ENCODE assay signal across 14 cellular contexts in the genomic region with DNA sequence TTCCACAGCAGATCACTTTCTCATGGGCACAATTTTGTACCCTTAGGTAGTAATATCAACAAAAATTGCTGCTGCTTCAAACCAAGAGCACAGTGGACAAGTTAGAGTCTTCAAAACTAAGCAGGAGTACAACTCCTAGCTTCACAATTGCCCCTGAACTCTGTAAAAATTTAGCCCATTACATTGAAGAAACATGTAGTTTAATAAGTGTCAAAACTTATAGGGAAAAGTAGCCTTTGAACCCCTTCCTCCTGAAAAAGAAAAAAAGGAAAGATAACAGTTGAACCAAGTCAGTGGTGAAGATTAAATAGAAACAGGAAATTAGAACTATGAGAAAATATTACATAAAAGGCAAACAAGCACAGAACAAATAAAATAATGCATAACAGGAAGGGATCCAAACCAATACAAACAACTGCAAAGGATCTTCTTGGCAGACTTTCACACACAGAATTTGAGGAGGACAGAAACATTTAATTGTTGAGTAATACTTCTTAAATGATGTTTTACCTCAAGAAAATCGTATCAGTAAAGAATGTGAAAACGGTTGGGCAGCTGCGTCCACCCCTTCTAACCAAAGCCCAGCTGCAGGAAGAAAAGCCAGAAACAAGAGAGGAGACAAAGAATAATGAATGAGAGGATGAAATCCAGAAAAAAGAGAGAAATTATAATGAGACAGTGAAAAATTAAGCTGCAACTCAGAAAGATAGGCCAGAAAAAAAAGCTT.
DNase-seq lines count a peak whose midpoint lies in the region; ATAC-seq, FAIRE-seq and TF ChIP-seq lines count a peak whose summit lies in the region.
"Had no signal": no experiment of that assay in that cellular context is flagged by ENCODE, and none has a peak within 500 bp of the region (broad histone marks: within the 10 kb centered on the region; RNA-seq: fewer than 3 reads in every experiment).

No MANE protein-coding gene starts in this region.

- no peaks in the 10 kb centered on the region for H3K4me1 Mint-ChIP-seq in activated T-helper 1 cell treated with anti-CD3 and anti-CD28 coated beads, Interleukin-12 subunit alpha, Interleukin-12 subunit beta, Interleukin-2, Interleukin-4 antibody, amounts not matched to agents 30 ng/mL and 10 ng/mL and 1 ng/mL, durations not matched to agents 14 hours and 24 hours and 36 hours (ENCODE audit: low read depth)
- no peaks in the 10 kb centered on the region for H3K4me1 Mint-ChIP-seq in endodermal cell

- TF ChIP-seq POLR2A in lower leg skin (IDR thresholded peaks at IDR 0.05) = no peak

- no peak overlapping the region for H3K9ac ChIP-seq in endodermal cell (ENCODE audit: extremely low read depth, low read length, poor library complexity, severe bottlenecking)

- no peaks in the 10 kb centered on the region for H3K4me1 ChIP-seq in endodermal cell (ENCODE audit: control insufficient read depth, insufficient read depth, low read length)

- peak; percentile 61 for DNase-seq in EH (ENCODE audit: low read depth)
- DNase-seq in RCC 7860 (ENCODE audit: low spot score) = peak; percentile 3
- peak; percentile 74 for DNase-seq in fibroblast of peridontal ligament (ENCODE audit: extremely low read depth)
- peak; percentile 26 for DNase-seq in pulmonary artery endothelial cell (ENCODE audit: low read depth, low spot score)
- DNase-seq in activated T-helper 1 cell treated with anti-CD3 and anti-CD28 coated beads, Interleukin-12 subunit alpha, Interleukin-12 subunit beta, Interleukin-2, Interleukin-4 antibody, amounts not matched to agents 30 ng/mL and 10 ng/mL and 1 ng/mL, durations not matched to agents 14 hours and 24 hours and 36 hours (ENCODE audit: low spot score) = no peak
- no peak for DNase-seq in endodermal cell
- DNase-seq in lower leg skin (ENCODE audit: low spot score in 2 of 2) = no peak
- DNase-seq: activated CD4-positive, alpha-beta T cell treated with anti-CD3 and anti-CD28 coated beads for 4 hours; activated gamma-delta T cell treated with Interleukin-2 at 50 U/mL for 16 hours; DND-41; NCI-H2171 had no signal

- 84 to 93% methylated on average over 2 to 3 of the region's 3 CpGs for WGBS in endodermal cell (ENCODE audit: insufficient coverage in 1 of 2, insufficient read length in 1 of 2), 2 experiments
- 31 to 54% methylated on average over 3 of the region's 3 CpGs for WGBS in lower leg skin, 2 donors

- FAIRE-seq in RCC 7860 (lab: Jason Lieb, UNC) = no peak

- intact Hi-C loops in activated T-helper 1 cell treated with anti-CD3 and anti-CD28 coated beads, Interleukin-12 subunit alpha, Interleukin-12 subunit beta, Interleukin-2, Interleukin-4 antibody, amounts not matched to agents 30 ng/mL and 10 ng/mL and 1 ng/mL, durations not matched to agents 14 hours and 24 hours and 36 hours (cut with micrococcal nuclease) = no loop called here
- intact Hi-C loops in lower leg skin (cut with DNase I; ENCODE audit: low total_unique reads) = no loop called here

- no peak overlapping the region for H3K27ac ChIP-seq in endodermal cell (ENCODE audit: low read depth, low read length)

- no peak overlapping the region for H3K27ac Mint-ChIP-seq in activated T-helper 1 cell treated with anti-CD3 and anti-CD28 coated beads, Interleukin-12 subunit alpha, Interleukin-12 subunit beta, Interleukin-2, Interleukin-4 antibody, amounts not matched to agents 30 ng/mL and 10 ng/mL and 1 ng/mL, durations not matched to agents 14 hours and 24 hours and 36 hours
- no peak overlapping the region for H3K27ac Mint-ChIP-seq in endodermal cell

- H3K27me3 ChIP-seq in endodermal cell (ENCODE audit: control insufficient read depth, insufficient read depth, low read length, poor library complexity, severe bottlenecking) = no peaks in the 10 kb centered on the region

- H3K27me3 Mint-ChIP-seq in activated T-helper 1 cell treated with anti-CD3 and anti-CD28 coated beads, Interleukin-12 subunit alpha, Interleukin-12 subunit beta, Interleukin-2, Interleukin-4 antibody, amounts not matched to agents 30 ng/mL and 10 ng/mL and 1 ng/mL, durations not matched to agents 14 hours and 24 hours and 36 hours (ENCODE audit: insufficient read depth) = no peaks in the 10 kb centered on the region
- no peaks in the 10 kb centered on the region for H3K27me3 Mint-ChIP-seq in endodermal cell (ENCODE audit: insufficient read depth)

- H3K36me3 ChIP-seq in endodermal cell (ENCODE audit: control insufficient read depth, insufficient read depth, low read length) = no peaks in the 10 kb centered on the region

- no peak overlapping the region for H3K4me3 Mint-ChIP-seq in activated T-helper 1 cell treated with anti-CD3 and anti-CD28 coated beads, Interleukin-12 subunit alpha, Interleukin-12 subunit beta, Interleukin-2, Interleukin-4 antibody, amounts not matched to agents 30 ng/mL and 10 ng/mL and 1 ng/mL, durations not matched to agents 14 hours and 24 hours and 36 hours
- H3K4me3 Mint-ChIP-seq in endodermal cell = no peak overlapping the region

- peaks cover 1% of the 10 kb centered on the region for H3K9me3 Mint-ChIP-seq in activated T-helper 1 cell treated with anti-CD3 and anti-CD28 coated beads, Interleukin-12 subunit alpha, Interleukin-12 subunit beta, Interleukin-2, Interleukin-4 antibody, amounts not matched to agents 30 ng/mL and 10 ng/mL and 1 ng/mL, durations not matched to agents 14 hours and 24 hours and 36 hours
- no peaks in the 10 kb centered on the region for H3K9me3 Mint-ChIP-seq in endodermal cell

- no peaks in the 10 kb centered on the region for H3K36me3 Mint-ChIP-seq in activated T-helper 1 cell treated with anti-CD3 and anti-CD28 coated beads, Interleukin-12 subunit alpha, Interleukin-12 subunit beta, Interleukin-2, Interleukin-4 antibody, amounts not matched to agents 30 ng/mL and 10 ng/mL and 1 ng/mL, durations not matched to agents 14 hours and 24 hours and 36 hours (ENCODE audit: low read depth)
- no peaks in the 10 kb centered on the region for H3K36me3 Mint-ChIP-seq in endodermal cell (ENCODE audit: low read depth)

- ATAC-seq in GM18907 (IDR thresholded peaks at IDR 0.05; ENCODE audit: unreplicated experiment) = no peak
- ATAC-seq: Right ventricle myocardium inferior had no signal

- H3K4me3 ChIP-seq in endodermal cell (ENCODE audit: low read length) (no peak overlapping the region), lower leg skin (ENCODE audit: low read depth, poor library complexity, severe bottlenecking) (no peak overlapping the region)
- H3K4me3 ChIP-seq: smooth muscle cell had no signal

- TF ChIP-seq CTCF in endodermal cell (conservative IDR thresholded peaks at IDR 0.05) = no peak
- TF ChIP-seq CTCF in lower leg skin (IDR thresholded peaks at IDR 0.05) = no peak

- H3K9me3 ChIP-seq in endodermal cell (ENCODE audit: control insufficient read depth, low read length) = peaks cover 4% of the 10 kb centered on the region

Comparison
In these comparisons a context has a peak if more than half of its experiments do, and no peak if none do; other contexts are left out.
1. DNase-seq: peak in EH (single experiment), RCC 7860 (single experiment), fibroblast of peridontal ligament (single experiment) and pulmonary artery endothelial cell (single experiment); none in activated T-helper 1 cell treated with anti-CD3 and anti-CD28 coated beads, Interleukin-12 subunit alpha, Interleukin-12 subunit beta, Interleukin-2, Interleukin-4 antibody, amounts not matched to agents 30 ng/mL and 10 ng/mL and 1 ng/mL, durations not matched to agents 14 hours and 24 hours and 36 hours (single experiment), endodermal cell (single experiment) and lower leg skin (0 of 2).